Comparison of ENCODE assay signal across 8 cellular contexts in genomic region chr11:116787786-116788486, GRCh38.
DNase-seq lines count a peak whose midpoint lies in the region; ATAC-seq and TF ChIP-seq lines count a peak whose summit lies in the region.

Gene ZPR1 (minus strand): TSS chr11:116788023. CDS start chr11:116787990, 33 bp downstream.

- peak within 1 kb of the TSS; percentile 95 to 97 for H3K4me3 Mint-ChIP-seq in effector memory CD8-positive, alpha-beta T cell
- peak within 1 kb of the TSS; percentile 93 for H3K4me3 Mint-ChIP-seq in memory B cell

- DNase-seq in NOMO-1 (lab: John Stamatoyannopoulos, UW; ENCODE audit: unreplicated experiment in 2 of 2) (peak; percentile 75 to 84), memory B cell (ENCODE audit: low spot score in 2 of 2) (peak; percentile 75 to 83)
- peak; percentile 71 for DNase-seq in activated CD8-positive, alpha-beta memory T cell treated with anti-CD3 and anti-CD28 coated beads for 4 hours (ENCODE audit: low read depth in 2 of 2)
- peak; percentile 81 to 87 (median 82) for DNase-seq in effector memory CD8-positive, alpha-beta T cell
- DNase-seq in stimulated activated CD8-positive, alpha-beta memory T cell treated with anti-CD3 and anti-CD28 coated beads, Interleukin-12 subunit alpha, Interleukin-12 subunit beta, amount 100 ng/mL, for 1 hour (ENCODE audit: low read depth), result peak; percentile 77

- peak within 1 kb of the TSS; percentile 99 for H3K27ac Mint-ChIP-seq in effector memory CD8-positive, alpha-beta T cell
- H3K27ac Mint-ChIP-seq in memory B cell, result peak within 1 kb of the TSS; percentile 89

- TF ChIP-seq CTCF in C4-2B (conservative IDR thresholded peaks at IDR 0.05), result no peak

- peak within 1 kb of the TSS; percentile 78 for H3K27ac ChIP-seq in C4-2B

- ATAC-seq in GM19351 (IDR thresholded peaks at IDR 0.05; ENCODE audit: unreplicated experiment), result peak; percentile 93
- ATAC-seq in HG03469 (IDR thresholded peaks at IDR 0.05; ENCODE audit: unreplicated experiment), result peak; percentile 68
- ATAC-seq in effector memory CD8-positive, alpha-beta T cell (replicated peaks), result peak; percentile 91
- peak; percentile 95 for ATAC-seq in memory B cell (ENCODE audit: low read depth)

- peaks cover 55% of the 10 kb centered on the region for H3K36me3 Mint-ChIP-seq in effector memory CD8-positive, alpha-beta T cell (ENCODE audit: insufficient read depth)
- H3K36me3 Mint-ChIP-seq in memory B cell, result peaks cover 16% of the 10 kb centered on the region

- no peaks in the 10 kb centered on the region for H3K9me3 Mint-ChIP-seq in effector memory CD8-positive, alpha-beta T cell
- no peaks in the 10 kb centered on the region for H3K9me3 Mint-ChIP-seq in memory B cell

- H3K27me3 Mint-ChIP-seq in effector memory CD8-positive, alpha-beta T cell, result peaks cover 0 to 6% of the 10 kb centered on the region in 2 donors
- H3K27me3 Mint-ChIP-seq in memory B cell, result no peaks in the 10 kb centered on the region

- peaks cover 36 to 40% of the 10 kb centered on the region in 2 donors for H3K4me1 Mint-ChIP-seq in effector memory CD8-positive, alpha-beta T cell (ENCODE audit: low read depth in 2 of 2)
- H3K4me1 Mint-ChIP-seq in memory B cell, result peaks cover 17% of the 10 kb centered on the region

Comparison
In these comparisons a context has a peak if more than half of its experiments do, and no peak if none do; other contexts are left out.
1. Peak in every context shown above with its lines: DNase-seq, ATAC-seq and H3K27ac ChIP-seq.